Comparison of ENCODE assay signal across 1 cellular context in genomic region chr17:28842282-28843012, GRCh38.
TF ChIP-seq lines count a peak whose summit lies in the region.

TSS of gene FAM222B (minus strand) at chr17:28842790. CDS start at chr17:28766667, 76,123 bp downstream.

TF ChIP-seq in GM12878, 131 proteins besides CTCF, POLR2A, EP300 and RAD21 (continued from another document and continues in another):
- TF ChIP-seq SKIL (IDR thresholded peaks at IDR 0.05; ENCODE audit: low read depth, poor library complexity, severe bottlenecking) (no peak), POLR2AphosphoS2 (IDR thresholded peaks at IDR 0.05; ENCODE audit: low read depth, low read length) (0 out of 2 replicates have a peak, but pooled peaks have one; percentile 28), SPI1 (IDR thresholded peaks at IDR 0.05; ENCODE audit: borderline replicate concordance, insufficient read depth, low read depth, low read length) (no peak), IRF4 (IDR thresholded peaks at IDR 0.05; ENCODE audit: low read depth, low read length) (no peak), KLF5 (IDR thresholded peaks at IDR 0.05; ENCODE audit: partially characterized antibody) (no peak), BMI1 (IDR thresholded peaks at IDR 0.05; ENCODE audit: borderline replicate concordance) (no peak), SREBF2 (IDR thresholded peaks at IDR 0.05; ENCODE audit: low read length) (no peak), JUNB (IDR thresholded peaks at IDR 0.05) (no peak), NBN (IDR thresholded peaks at IDR 0.05) (peak; percentile 91), SMARCA5 (IDR thresholded peaks at IDR 0.05) (no peak; the same call in 1 of the 2 replicates), SUPT20H (IDR thresholded peaks at IDR 0.05; ENCODE audit: borderline replicate concordance, control insufficient read depth, low read depth, low read length) (no peak), STAT1 (conservative IDR thresholded peaks at IDR 0.05) (no peak), ZNF24 (IDR thresholded peaks at IDR 0.05) (no peak), CEBPZ (IDR thresholded peaks at IDR 0.05; ENCODE audit: low read depth, low read length) (no peak), KDM1A (IDR thresholded peaks at IDR 0.05; ENCODE audit: borderline replicate concordance) (no peak), MTA3 (IDR thresholded peaks at IDR 0.05; ENCODE audit: borderline replicate concordance, low read length) (no peak), NRF1 (conservative IDR thresholded peaks at IDR 0.05; ENCODE audit: low read depth, low read length) (peak; percentile 98), TCF3 (IDR thresholded peaks at IDR 0.05; ENCODE audit: borderline replicate concordance, insufficient read depth, low read depth, low read length) (no peak), CREB1 (IDR thresholded peaks at IDR 0.05; ENCODE audit: low read depth) (no peak), CREM (IDR thresholded peaks at IDR 0.05; ENCODE audit: low read depth) (peak; percentile 18; the same call in 1 of the 2 replicates), ZBED1 (IDR thresholded peaks at IDR 0.05; ENCODE audit: borderline replicate concordance) (no peak), ZBTB40 (IDR thresholded peaks at IDR 0.05; ENCODE audit: borderline replicate concordance) (no peak), ZNF217 (IDR thresholded peaks at IDR 0.05) (no peak), RCOR1 (conservative IDR thresholded peaks at IDR 0.05; ENCODE audit: low read depth, low read length) (no peak), ZSCAN29 (IDR thresholded peaks at IDR 0.05) (no peak), HDAC6 (IDR thresholded peaks at IDR 0.05; ENCODE audit: unreplicated experiment) (no peak), ZNF384 (IDR thresholded peaks at IDR 0.05; ENCODE audit: borderline replicate concordance, low read depth, low read length) (no peak), POU2F2 (IDR thresholded peaks at IDR 0.05; ENCODE audit: borderline replicate concordance, low read depth, low read length) (no peak), EGR1 (IDR thresholded peaks at IDR 0.05; ENCODE audit: borderline replicate concordance in 1 of 2, low read depth in 2 of 2, low read length in 2 of 2) (0 out of 3 replicates have a peak, but pooled peaks of 1 of the 2 experiments have one; percentile 10), RAD51 (IDR thresholded peaks at IDR 0.05) (no peak), MEF2B (IDR thresholded peaks at IDR 0.05; ENCODE audit: partially characterized antibody, poor library complexity, severe bottlenecking) (no peak), ELK1 (IDR thresholded peaks at IDR 0.05; ENCODE audit: low read depth, low read length) (no peak), ZNF274 (IDR thresholded peaks at IDR 0.05; ENCODE audit: insufficient read depth, insufficient read length) (no peak), NKRF (conservative IDR thresholded peaks at IDR 0.05) (peak; percentile 81), FOXK2 (IDR thresholded peaks at IDR 0.05) (no peak), HSF1 (IDR thresholded peaks at IDR 0.05; ENCODE audit: low read depth, low read length) (no peak), IRF5 (IDR thresholded peaks at IDR 0.05; ENCODE audit: borderline replicate concordance) (no peak), MEF2A (IDR thresholded peaks at IDR 0.05; ENCODE audit: insufficient read depth, low read depth, low read length) (no peak), EZH2 (IDR thresholded peaks at IDR 0.05; ENCODE audit: borderline replicate concordance, control insufficient read depth, low read depth, low read length) (no peak), ZNF592 (IDR thresholded peaks at IDR 0.05) (no peak), MYB (IDR thresholded peaks at IDR 0.05; ENCODE audit: borderline replicate concordance, low read depth, low read length) (no peak), SP1 (IDR thresholded peaks at IDR 0.05; ENCODE audit: low read depth, low read length) (no peak), RUNX3 (IDR thresholded peaks at IDR 0.05; ENCODE audit: low read length) (peak; percentile 19; the same call in 1 of the 2 replicates), TCF7 (IDR thresholded peaks at IDR 0.05; ENCODE audit: borderline replicate concordance) (no peak)
